In genomic region chr9:84823426-84824271, GRCh38 we compare ENCODE assay signal across 9 cellular contexts.
A peak's percentile ranks its signal among the peaks of the same experiment; 100 is the strongest.
DNase-seq lines count a peak whose midpoint lies in the region; ATAC-seq, FAIRE-seq and TF ChIP-seq lines count a peak whose summit lies in the region.
"Had no signal": no experiment of that assay in that cellular context is flagged by ENCODE, and none has a peak within 500 bp of the region (broad histone marks: within the 10 kb centered on the region; RNA-seq: fewer than 3 reads in every experiment).

No MANE protein-coding gene starts in this region.

- no TSS peak for BruUV-seq in HepG2 (replicated peaks; lab: Mats Ljungman, UMichigan)

- intact Hi-C loops in Right ventricle myocardium inferior (cut with DNase I) = loop anchor here (5.0 kb wide), 1 partner anchor 39 kb away; no protein-coding TSS in a partner anchor
- intact Hi-C loops in cardiac septum (cut with DNase I) = no loop called here
- intact Hi-C loops in HepG2 (cut with micrococcal nuclease; ENCODE audit: unreplicated experiment) = no loop called here

- no peak for TF ChIP-seq POLR2A in HepG2 (IDR thresholded peaks at IDR 0.05; ENCODE audit: insufficient read depth in 1 of 2, low read depth in 2 of 2, low read length in 2 of 2)

- H3K4me3 ChIP-seq in GM23338 (no peak overlapping the region), HepG2 (replicated peaks in 1 of 3; ENCODE audit: insufficient read depth in 1 of 3, low read depth in 2 of 3, low read length in 3 of 3) (no peak overlapping the region)

- H3K27me3 ChIP-seq in GM23338 (ENCODE audit: insufficient read depth) (no peaks in the 10 kb centered on the region), HepG2 (ENCODE audit: control insufficient read depth in 1 of 2, insufficient read depth in 2 of 2, low read length in 2 of 2) (peaks cover 0 to 3% of the 10 kb centered on the region in 2 experiments; a peak in 1 of 5 replicates)

- H3K4me3 Mint-ChIP-seq in GM23338 = no peak overlapping the region

- TF ChIP-seq EP300 in HepG2 (IDR thresholded peaks at IDR 0.05; ENCODE audit: low read depth in 2 of 2, low read length in 2 of 2) (no peak), HepG2 (CRISPR knock-in tag; IDR thresholded peaks at IDR 0.05; ENCODE audit: borderline replicate concordance) (no peak)

- no peak for TF ChIP-seq RAD21 in HepG2 (CRISPR knock-in tag; IDR thresholded peaks at IDR 0.05)

- ATAC-seq in Right ventricle myocardium inferior (peak; percentile 87), HG03196 (IDR thresholded peaks at IDR 0.05; ENCODE audit: unreplicated experiment) (peak; percentile 64), GM23338 (no peak), HepG2 (no peak)

- H3K36me3 ChIP-seq in GM23338 (ENCODE audit: insufficient read depth) (no peaks in the 10 kb centered on the region), HepG2 (replicated peaks in 1 of 2; ENCODE audit: control insufficient read depth in 1 of 2, insufficient read depth in 2 of 2, low read length in 2 of 2) (no peaks in the 10 kb centered on the region)

- H3K4me1 Mint-ChIP-seq in GM23338 = peaks cover 13% of the 10 kb centered on the region

- H3K9ac ChIP-seq in HepG2 (ENCODE audit: insufficient read depth, low read depth, low read length) = no peak overlapping the region

- no peaks in the 10 kb centered on the region for H3F3A ChIP-seq in GM23338 (replicated peaks; ENCODE audit: low read depth)

- POLR2A ChIA-PET in HepG2 (lab: Yijun Ruan, JAX) = no interaction called here

- no peaks in the 10 kb centered on the region for H3K36me3 Mint-ChIP-seq in GM23338 (ENCODE audit: low read depth)

- H3K4me1 ChIP-seq in GM23338 (ENCODE audit: insufficient read depth) (no peaks in the 10 kb centered on the region; the same call in 1 of the 2 replicates), HepG2 (ENCODE audit: insufficient read depth, low read length) (no peaks in the 10 kb centered on the region)

- no peak for TF ChIP-seq CTCF in GM23338 (conservative IDR thresholded peaks at IDR 0.05; ENCODE audit: low read depth in 2 of 2)
- no peak for TF ChIP-seq CTCF in HepG2 (CRISPR knock-in tag; IDR thresholded peaks at IDR 0.05)

- CTCF ChIA-PET in HepG2 (lab: Yijun Ruan, JAX; ENCODE audit: low intra/inter-chr PET ratio, low total read pairs) = no interaction called here

- no peaks in the 10 kb centered on the region for H3K9me3 ChIP-seq in HepG2 (ENCODE audit: low read length)

- no peaks in the 10 kb centered on the region for H3K9me3 Mint-ChIP-seq in GM23338

- H2AFZ ChIP-seq in GM23338 (no peak overlapping the region), HepG2 (ENCODE audit: low read length) (no peak overlapping the region)

- H3K27me3 Mint-ChIP-seq in GM23338 (ENCODE audit: insufficient read depth, low read depth, poor library complexity) = peaks cover 4% of the 10 kb centered on the region

- WGBS in HepG2 (ENCODE audit: low lambda C conversion rate) = under 1% methylated on average over 8 of the region's 8 CpGs

- H3K4me2 ChIP-seq in GM23338 (no peak overlapping the region), HepG2 (ENCODE audit: low read depth, low read length) (no peak overlapping the region)

- H3K27ac ChIP-seq in epithelial cell of prostate (no peak overlapping the region), GM23338 (ENCODE audit: low read depth) (no peak overlapping the region), HepG2 (ENCODE audit: extremely low read length, insufficient read depth, low read length) (no peak overlapping the region)

- FAIRE-seq in HepG2 (lab: Jason Lieb, UNC) = no peak

- H4K20me1 ChIP-seq in GM23338 (replicated peaks; ENCODE audit: insufficient read depth) (no peaks in the 10 kb centered on the region), HepG2 (ENCODE audit: insufficient read depth, low read length) (no peaks in the 10 kb centered on the region)

- in situ Hi-C loops in HepG2 (cut with HindIII; ENCODE audit: extremely low pct_ligation_motif_present, low pct_unique_long_range_greater_than_20kb) = no loop called here

- no peak overlapping the region for H3K27ac Mint-ChIP-seq in GM23338

- H3K79me2 ChIP-seq in GM23338 (replicated peaks; ENCODE audit: insufficient read depth) (no peaks in the 10 kb centered on the region), HepG2 (ENCODE audit: insufficient read depth, low read length) (no peaks in the 10 kb centered on the region)

- no peak for DNase-seq in Right ventricle myocardium inferior (ENCODE audit: missing footprints)
- DNase-seq in cardiac septum (ENCODE audit: low spot score) = no peak
- peak; percentile 64 for DNase-seq in epithelial cell of prostate (ENCODE audit: low read depth, low spot score)
- no peak for DNase-seq in NAMALWA (ENCODE audit: low spot score)
- DNase-seq in GM23338 (ENCODE audit: low spot score) = no peak
- no peak for DNase-seq in HepG2 (ENCODE audit: low spot score)
- DNase-seq in HuH-7 (ENCODE audit: low spot score) = no peak
- DNase-seq: NCI-H446 treated with DMSO at 0.1 percent for 48 hours had no signal

- H3K9me2 ChIP-seq in GM23338 (ENCODE audit: insufficient read depth) = no peaks in the 10 kb centered on the region

TF ChIP-seq in GM23338, 12 proteins besides CTCF, POLR2A, EP300 and RAD21:
- TF ChIP-seq EZH2phosphoT487 (IDR thresholded peaks at IDR 0.05; ENCODE audit: unreplicated experiment) (no peak), REST (IDR thresholded peaks at IDR 0.05; ENCODE audit: unreplicated experiment) (no peak)

TF ChIP-seq in HepG2, 621 proteins besides CTCF, POLR2A, EP300 and RAD21:
- TF ChIP-seq KDM4B (CRISPR knock-in tag; IDR thresholded peaks at IDR 0.05) = no peak
- TF ChIP-seq ZNF574 (CRISPR knock-in tag; IDR thresholded peaks at IDR 0.05) = no peak
- no peak for TF ChIP-seq ZNF615 (CRISPR knock-in tag; IDR thresholded peaks at IDR 0.05; ENCODE audit: borderline replicate concordance)

Comparison
In these comparisons a context has a peak if more than half of its experiments do, and no peak if none do; other contexts are left out.
1. ATAC-seq: peak in Right ventricle myocardium inferior (single experiment) and HG03196 (single experiment); none in GM23338 (single experiment) and HepG2 (single experiment).